ENCODE assay signal across 26 cellular contexts in the genomic region with DNA sequence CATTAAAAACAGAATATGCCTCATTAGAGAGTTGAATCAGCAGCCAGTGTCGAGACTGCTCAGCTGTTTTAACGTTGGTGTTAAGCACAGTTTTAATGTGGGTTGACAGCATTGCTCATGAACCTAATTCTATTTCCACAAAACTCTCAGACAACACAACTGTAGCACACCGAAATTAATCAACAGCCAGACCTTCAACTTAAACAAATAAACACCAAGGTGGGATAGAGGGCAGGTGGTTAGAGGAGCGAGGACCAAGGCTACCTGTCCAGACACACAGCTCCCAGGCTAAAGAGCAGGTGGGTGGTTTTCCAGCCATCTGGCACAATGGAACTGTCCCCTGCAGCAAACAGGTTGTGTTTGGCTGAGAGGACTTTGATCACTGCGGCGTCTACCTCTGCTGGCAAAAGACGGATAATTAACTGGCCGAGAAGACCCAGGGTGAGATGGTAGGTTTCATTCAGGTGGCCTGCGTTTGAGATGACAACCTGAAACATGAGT.
DNase-seq lines count a peak whose midpoint lies in the region; ATAC-seq and TF ChIP-seq lines count a peak whose summit lies in the region.
"Had no signal": no experiment of that assay in that cellular context is flagged by ENCODE, and none has a peak within 500 bp of the region (broad histone marks: within the 10 kb centered on the region; RNA-seq: fewer than 3 reads in every experiment).

No MANE protein-coding gene starts in this region.

- no peak overlapping the region for H3K27ac ChIP-seq in colonic mucosa
- H3K27ac ChIP-seq: breast epithelium, neutrophil, prostate gland had no signal

- no peaks in the 10 kb centered on the region for H3K4me1 ChIP-seq in colonic mucosa
- H3K4me1 ChIP-seq: BE2C, breast epithelium, prostate gland, transverse colon had no signal

- H3K4me1 Mint-ChIP-seq in memory B cell: no peaks in the 10 kb centered on the region
- H3K4me1 Mint-ChIP-seq: activated naive CD4-positive, alpha-beta T cell treated with anti-CD3 and anti-CD28 coated beads, Interleukin-2, amount 50 U/mL, for 24 hours; stimulated activated memory B cell treated with anti-CD40 and anti-IgM and Interleukin-4, amounts not matched to agents 10 μg/mL and 1 μg/mL and 100 μg/mL, for 72 hours had no signal

- no peaks in the 10 kb centered on the region for H3K27me3 ChIP-seq in colonic mucosa
- H3K27me3 ChIP-seq: BE2C, breast epithelium, neutrophil, transverse colon had no signal

- no peak for ATAC-seq in memory B cell (ENCODE audit: low read depth)
- ATAC-seq: activated CD8-positive, alpha-beta T cell treated with anti-CD3 and anti-CD28 coated beads, Interleukin-2, amount 10 ng/mL, durations not matched to agents 7 days and 5 days; left cardiac atrium; naive thymus-derived CD4-positive, alpha-beta T cell; stimulated activated memory B cell treated with anti-CD40 and anti-IgM and Interleukin-4, amounts not matched to agents 10 μg/mL and 1 μg/mL and 100 μg/mL, for 72 hours had no signal

- peak; percentile 93 for DNase-seq in DMS53 (lab: John Stamatoyannopoulos, UW)
- peak; percentile 17 for DNase-seq in NCI-H526 treated with DMSO at 0.1 percent for 48 hours (lab: John Stamatoyannopoulos, UW)
- DNase-seq in colonic mucosa: peak; percentile 37
- DNase-seq in memory B cell (ENCODE audit: low spot score in 2 of 2): no peak
- no peak for DNase-seq in GM10266 (ENCODE audit: extremely low spot score)
- no peak for DNase-seq in midbrain (lab: John Stamatoyannopoulos, UW)
- no peak for DNase-seq in activated CD8-positive, alpha-beta memory T cell treated with anti-CD3 and anti-CD28 coated beads, Interleukin-2, amount 50 U/mL, for 48 hours
- no peak for DNase-seq in activated CD4-positive, alpha-beta T cell treated with anti-CD3 and anti-CD28 coated beads, Interleukin-2, amount 50 U/mL, for 48 hours
- DNase-seq: activated CD8-positive, alpha-beta T cell treated with anti-CD3 and anti-CD28 coated beads, Interleukin-2, amount 10 ng/mL, durations not matched to agents 7 days and 5 days; activated T-cell treated with anti-CD3 and anti-CD28 coated beads for 4 hours; BE2C; CD8-positive, alpha-beta memory T cell; effector CD8-positive, alpha-beta T cell; left cardiac atrium; naive thymus-derived CD4-positive, alpha-beta T cell; NCI-H1694 treated with DMSO at 0.1 percent for 48 hours; NCI-H510A treated with DMSO at 0.1 percent for 48 hours; SHP77 treated with DMSO at 0.1 percent for 48 hours; transverse colon had no signal

- H3K9ac ChIP-seq in colonic mucosa (ENCODE audit: low read depth in 2 of 2, low read length in 2 of 2): no peak overlapping the region

- H3K9me3 Mint-ChIP-seq in memory B cell: no peaks in the 10 kb centered on the region
- H3K9me3 Mint-ChIP-seq: stimulated activated memory B cell treated with anti-CD40 and anti-IgM and Interleukin-4, amounts not matched to agents 10 μg/mL and 1 μg/mL and 100 μg/mL, for 72 hours had no signal

- H3K9me3 ChIP-seq in colonic mucosa: no peaks in the 10 kb centered on the region
- H3K9me3 ChIP-seq: BE2C, neutrophil, prostate gland had no signal

- H3K36me3 ChIP-seq in colonic mucosa: peaks cover 13% of the 10 kb centered on the region
- H3K36me3 ChIP-seq: prostate gland had no signal

- H3K27ac Mint-ChIP-seq in memory B cell: peak overlapping the region; percentile 20
- H3K27ac Mint-ChIP-seq: activated CD8-positive, alpha-beta T cell treated with anti-CD3 and anti-CD28 coated beads, Interleukin-2, amount 10 ng/mL, durations not matched to agents 7 days and 5 days; activated naive CD4-positive, alpha-beta T cell treated with anti-CD3 and anti-CD28 coated beads, Interleukin-2, amount 50 U/mL, for 24 hours; IgD-negative memory B cell; T-helper 2 cell treated with Interferon-gamma antibody and Interleukin-4, amounts not matched to agents 5 μg/mL and 100 μg/mL, for 36 hours had no signal

- H3K27me3 Mint-ChIP-seq in memory B cell: no peaks in the 10 kb centered on the region
- H3K27me3 Mint-ChIP-seq: activated naive CD4-positive, alpha-beta T cell treated with anti-CD3 and anti-CD28 coated beads, Interleukin-2, amount 50 U/mL, for 24 hours; CD8-positive, alpha-beta memory T cell; IgD-negative memory B cell; naive thymus-derived CD4-positive, alpha-beta T cell; stimulated activated memory B cell treated with anti-CD40 and anti-IgM and Interleukin-4, amounts not matched to agents 10 μg/mL and 1 μg/mL and 100 μg/mL, for 72 hours had no signal

- no peak overlapping the region for H3K4me3 Mint-ChIP-seq in memory B cell
- H3K4me3 Mint-ChIP-seq: activated CD8-positive, alpha-beta T cell treated with anti-CD3 and anti-CD28 coated beads, Interleukin-2, amount 10 ng/mL, durations not matched to agents 7 days and 5 days; activated naive CD4-positive, alpha-beta T cell treated with anti-CD3 and anti-CD28 coated beads, Interleukin-2, amount 50 U/mL, for 24 hours; CD8-positive, alpha-beta memory T cell; IgD-negative memory B cell; naive thymus-derived CD4-positive, alpha-beta T cell; stimulated activated memory B cell treated with anti-CD40 and anti-IgM and Interleukin-4, amounts not matched to agents 10 μg/mL and 1 μg/mL and 100 μg/mL, for 72 hours; T-helper 2 cell treated with Interferon-gamma antibody and Interleukin-4, amounts not matched to agents 5 μg/mL and 100 μg/mL, for 36 hours had no signal

- H3K36me3 Mint-ChIP-seq in memory B cell: peaks cover 30% of the 10 kb centered on the region

- intact Hi-C loops in colonic mucosa (cut with DNase I): no loop called here

- H3K4me3 ChIP-seq in colonic mucosa: no peak overlapping the region
- H3K4me3 ChIP-seq: breast epithelium, prostate gland, transverse colon had no signal

- TF ChIP-seq CTCF in colonic mucosa (IDR thresholded peaks at IDR 0.05) (no peak), GM10266 (IDR thresholded peaks at IDR 0.05; ENCODE audit: control insufficient read depth, insufficient read depth, low read depth, missing control alignments) (no peak)

Comparison
In these comparisons a context has a peak if more than half of its experiments do, and no peak if none do; other contexts are left out.
1. DNase-seq: peak in DMS53 (single experiment), NCI-H526 treated with DMSO at 0.1 percent for 48 hours (single experiment) and colonic mucosa (single experiment); none in memory B cell (0 of 2), GM10266 (single experiment), midbrain (single experiment), activated CD8-positive, alpha-beta memory T cell treated with anti-CD3 and anti-CD28 coated beads, Interleukin-2, amount 50 U/mL, for 48 hours (single experiment) and activated CD4-positive, alpha-beta T cell treated with anti-CD3 and anti-CD28 coated beads, Interleukin-2, amount 50 U/mL, for 48 hours (0 of 2).